ENCODE assay signal across 9 cellular contexts in genomic region chr6:75932067-75932466, GRCh38.
DNase-seq lines count a peak whose midpoint lies in the region; ATAC-seq, FAIRE-seq and TF ChIP-seq lines count a peak whose summit lies in the region.
"Had no signal": no experiment of that assay in that cellular context is flagged by ENCODE, and none has a peak within 500 bp of the region (broad histone marks: within the 10 kb centered on the region; RNA-seq: fewer than 3 reads in every experiment).

No MANE protein-coding gene starts in this region.

- no peaks in the 10 kb centered on the region for H3K36me3 ChIP-seq in BE2C
- H3K36me3 ChIP-seq in endodermal cell (ENCODE audit: control insufficient read depth, insufficient read depth, low read length) = no peaks in the 10 kb centered on the region
- no peaks in the 10 kb centered on the region for H3K36me3 ChIP-seq in small intestine (ENCODE audit: control insufficient read depth in 2 of 2, insufficient read depth in 2 of 2, low read length in 2 of 2)

- H3K27ac ChIP-seq in endodermal cell (ENCODE audit: low read depth, low read length) (no peak overlapping the region), small intestine (ENCODE audit: low read depth in 1 of 2, low read length in 1 of 2) (no peak overlapping the region)
- H3K27ac ChIP-seq: epithelial cell of prostate had no signal

- H3K9me3 ChIP-seq in BE2C (no peaks in the 10 kb centered on the region), endodermal cell (ENCODE audit: control insufficient read depth, low read length) (no peaks in the 10 kb centered on the region), small intestine (ENCODE audit: control insufficient read depth, low read depth) (no peaks in the 10 kb centered on the region)

- H3K4me1 ChIP-seq in BE2C (no peaks in the 10 kb centered on the region), endodermal cell (ENCODE audit: control insufficient read depth, insufficient read depth, low read length) (no peaks in the 10 kb centered on the region), small intestine (ENCODE audit: control insufficient read depth in 2 of 2, insufficient read depth in 1 of 2, low read depth in 1 of 2, low read length in 1 of 2) (peaks cover 0 to 2% of the 10 kb centered on the region in 2 donors)

- peaks cover 13% of the 10 kb centered on the region for H3K27me3 ChIP-seq in BE2C
- H3K27me3 ChIP-seq in endodermal cell (ENCODE audit: control insufficient read depth, insufficient read depth, low read length, poor library complexity, severe bottlenecking) = no peaks in the 10 kb centered on the region
- peaks cover 0 to 2% of the 10 kb centered on the region in 2 donors for H3K27me3 ChIP-seq in small intestine (ENCODE audit: control insufficient read depth in 2 of 2, insufficient read depth in 2 of 2, low read length in 2 of 2)

- peaks cover 5% of the 10 kb centered on the region for H3K4me1 Mint-ChIP-seq in endodermal cell

- H3K4me3 ChIP-seq in BE2C (ENCODE audit: low read depth, low read length) = no peak overlapping the region
- H3K4me3 ChIP-seq in endodermal cell (ENCODE audit: low read length) = no peak overlapping the region
- H3K4me3 ChIP-seq in small intestine (ENCODE audit: low read depth in 1 of 2, low read length in 2 of 2) = no peak overlapping the region

- no peak overlapping the region for H3K4me3 Mint-ChIP-seq in endodermal cell

- H3K27me3 Mint-ChIP-seq in endodermal cell (ENCODE audit: insufficient read depth) = peaks cover 25% of the 10 kb centered on the region

- H3K9ac ChIP-seq in endodermal cell (ENCODE audit: extremely low read depth, low read length, poor library complexity, severe bottlenecking) = no peak overlapping the region

- FAIRE-seq in small intestine (lab: Jason Lieb, UNC) = no peak

- DNase-seq in BE2C (peak; percentile 59), GM20000 (ENCODE audit: low spot score) (peak; percentile 21), NCI-H69 (lab: John Stamatoyannopoulos, UW) (peak; percentile 72), endodermal cell (peak; percentile 90), small intestine (peak; percentile 23), activated T-cell treated with anti-CD3 and anti-CD28 coated beads for 4 hours (no peak), SKM-1 treated with dmso at 0.1 percent for 144 hours (lab: John Stamatoyannopoulos, UW; ENCODE audit: unreplicated experiment) (no peak)

- H3K36me3 Mint-ChIP-seq in endodermal cell (ENCODE audit: low read depth) = no peaks in the 10 kb centered on the region

- TF ChIP-seq CTCF in BE2C (IDR thresholded peaks at IDR 0.05; ENCODE audit: low read depth, low read length) (peak; percentile 84), GM20000 (IDR thresholded peaks at IDR 0.05; ENCODE audit: extremely low read depth, missing control alignments) (peak; percentile 40), endodermal cell (conservative IDR thresholded peaks at IDR 0.05) (peak; percentile 93)

- no peak overlapping the region for H3K27ac Mint-ChIP-seq in endodermal cell

- 43 to 46% methylated on average over 5 of the region's 5 CpGs for WGBS in endodermal cell (ENCODE audit: insufficient coverage in 1 of 2, insufficient read length in 1 of 2), 2 experiments
- 20 to 54% (median 40%) methylated on average over 5 of the region's 5 CpGs for WGBS in small intestine, 3 donors

- ATAC-seq in HG02763 (IDR thresholded peaks at IDR 0.05; ENCODE audit: unreplicated experiment) = no peak

- H3K9me3 Mint-ChIP-seq in endodermal cell = no peaks in the 10 kb centered on the region

Comparison
In these comparisons a context has a peak if more than half of its experiments do, and no peak if none do; other contexts are left out.
1. DNase-seq: peak in BE2C (single experiment), GM20000 (single experiment), NCI-H69 (single experiment), endodermal cell (single experiment) and small intestine (single experiment); none in activated T-cell treated with anti-CD3 and anti-CD28 coated beads for 4 hours (single experiment) and SKM-1 treated with dmso at 0.1 percent for 144 hours (single experiment).
2. CTCF ChIP-seq: peak in every context shown above with its lines; median percentile 93 in endodermal cell; 84 in BE2C; 40 in GM20000.